Comparison of ENCODE assay signal across 28 cellular contexts in the genomic region with DNA sequence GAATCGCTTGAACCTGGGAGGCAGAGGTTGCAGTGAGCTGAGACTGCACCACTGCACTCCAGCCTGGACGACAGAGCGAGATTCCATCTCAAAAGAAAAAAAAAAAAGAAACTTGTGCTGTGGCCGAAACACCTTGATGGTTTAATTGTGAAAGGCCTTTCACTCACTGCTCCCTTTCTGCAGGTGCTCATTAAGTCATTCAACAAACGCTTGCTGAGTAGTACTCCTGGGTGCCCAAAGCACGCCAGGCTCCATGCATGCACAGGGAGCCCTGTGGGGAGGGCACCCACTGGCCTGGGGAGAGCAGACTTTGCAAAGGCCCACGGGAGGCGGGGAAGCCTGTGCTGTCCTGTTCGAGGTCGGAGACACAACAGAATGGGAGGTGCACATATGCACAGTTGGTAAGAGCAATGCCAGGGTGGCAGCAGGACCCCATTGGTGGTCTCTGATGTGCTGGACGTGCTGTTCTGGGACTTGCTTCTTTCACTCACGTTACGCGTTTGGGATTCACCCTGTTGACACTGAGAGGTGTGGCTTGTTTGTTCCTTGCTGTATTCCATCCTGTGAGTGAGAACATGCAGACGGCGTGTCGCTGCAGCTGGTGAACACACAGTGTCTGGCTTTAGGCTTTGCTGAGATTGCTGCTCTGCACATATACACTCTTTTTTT. TPM values are rescaled to one million over a fixed set of nuclear protein-coding genes. Genes with fewer than 3 reads are reported as not detected.
DNase-seq lines count a peak whose midpoint lies in the region; TF ChIP-seq lines count a peak whose summit lies in the region.
"Had no signal": no experiment of that assay in that cellular context is flagged by ENCODE, and none has a peak within 500 bp of the region (broad histone marks: within the 10 kb centered on the region; RNA-seq: fewer than 3 reads in every experiment).

No MANE protein-coding gene starts in this region.

- H3K79me2 ChIP-seq in osteoblast (ENCODE audit: insufficient read depth, low read length) = no peaks in the 10 kb centered on the region

- no peak overlapping the region for H2AFZ ChIP-seq in osteoblast (ENCODE audit: low read length)

- H3K4me2 ChIP-seq in osteoblast (ENCODE audit: insufficient read depth, low read length) = no peak overlapping the region

- no peak overlapping the region for H3K4me3 ChIP-seq in SJCRH30
- H3K4me3 ChIP-seq in osteoblast (ENCODE audit: insufficient read depth, low read length) = no peak overlapping the region
- H3K4me3 ChIP-seq: cardiac muscle cell, coronary artery, heart left ventricle, psoas muscle, thoracic aorta, vagina had no signal

- H3K36me3 Mint-ChIP-seq in progenitor cell of endocrine pancreas (ENCODE audit: insufficient read depth) (no peaks in the 10 kb centered on the region), endothelial cell (ENCODE audit: low read depth, unreplicated experiment) (no peaks in the 10 kb centered on the region)
- H3K36me3 Mint-ChIP-seq: activated naive CD4-positive, alpha-beta T cell treated with anti-CD3 and anti-CD28 coated beads, Interleukin-2, amount 50 U/mL, for 72 hours; CD4-positive, alpha-beta memory T cell had no signal

- H3K36me3 ChIP-seq in SJCRH30 (no peaks in the 10 kb centered on the region), osteoblast (ENCODE audit: insufficient read depth, low read length) (no peaks in the 10 kb centered on the region)
- H3K36me3 ChIP-seq: cardiac muscle cell, heart left ventricle, thoracic aorta, vagina had no signal

- H3K27me3 ChIP-seq in SJCRH30 (no peaks in the 10 kb centered on the region), osteoblast (ENCODE audit: insufficient read depth, low read length) (peaks cover 33% of the 10 kb centered on the region)
- H3K27me3 ChIP-seq: vagina had no signal

- TF ChIP-seq CTCF in osteoblast (IDR thresholded peaks at IDR 0.05; ENCODE audit: extremely low read depth, low read depth, low read length) (no peak), progenitor cell of endocrine pancreas (IDR thresholded peaks at IDR 0.05; ENCODE audit: unreplicated experiment) (no peak), endothelial cell (IDR thresholded peaks at IDR 0.05; ENCODE audit: unreplicated experiment) (no peak)

- peak in 2 of 3 experiments; percentile 17 to 57 for DNase-seq in NCI-H1417 (lab: John Stamatoyannopoulos, UW)
- no peak for DNase-seq in NCI-H1417 treated with DMSO at 0.1 percent for 48 hours (lab: John Stamatoyannopoulos, UW)
- peak; percentile 50 for DNase-seq in NCI-H1092 treated with DMSO at 0.1 percent for 48 hours (lab: John Stamatoyannopoulos, UW)
- DNase-seq in SJCRH30 = peak; percentile 81 to 86
- DNase-seq in osteoblast (ENCODE audit: insufficient read length, low spot score, missing footprints) = peak; percentile 86
- no peak for DNase-seq in progenitor cell of endocrine pancreas (ENCODE audit: low spot score, unreplicated experiment)
- DNase-seq in middle frontal gyrus (ENCODE audit: extremely low spot score, low spot score) = no peak
- DNase-seq in endothelial cell (ENCODE audit: low spot score) = no peak
- DNase-seq: activated CD8-positive, alpha-beta T cell treated with anti-CD3 and anti-CD28 coated beads for 36 hours; AML-193; CD4-positive, alpha-beta memory T cell; effector memory CD8-positive, alpha-beta T cell; foreskin fibroblast; heart left ventricle; kidney glomerular epithelial cell; NCI-H526 treated with DMSO at 0.1 percent for 48 hours; psoas muscle; stimulated activated naive CD8-positive, alpha-beta T cell treated with anti-CD3 and anti-CD28 coated beads, Interleukin-15, Interleukin-2, amounts not matched to agents 100 U/mL and 50 U/mL, for 24 hours had no signal

- H3K27ac Mint-ChIP-seq in progenitor cell of endocrine pancreas (no peak overlapping the region), endothelial cell (ENCODE audit: unreplicated experiment) (no peak overlapping the region)
- H3K27ac Mint-ChIP-seq: activated CD8-positive, alpha-beta T cell treated with anti-CD3 and anti-CD28 coated beads for 36 hours; activated naive CD4-positive, alpha-beta T cell treated with anti-CD3 and anti-CD28 coated beads, Interleukin-2, amount 50 U/mL, for 72 hours; CD4-positive, alpha-beta memory T cell; effector memory CD8-positive, alpha-beta T cell had no signal

- H3K4me3 Mint-ChIP-seq in progenitor cell of endocrine pancreas (ENCODE audit: low read depth) = no peak overlapping the region
- H3K4me3 Mint-ChIP-seq in endothelial cell (ENCODE audit: unreplicated experiment) = no peak overlapping the region
- H3K4me3 Mint-ChIP-seq: activated CD8-positive, alpha-beta T cell treated with anti-CD3 and anti-CD28 coated beads for 36 hours; effector memory CD8-positive, alpha-beta T cell; neural crest cell had no signal

- H3K9me3 Mint-ChIP-seq in progenitor cell of endocrine pancreas (ENCODE audit: low read depth) = no peaks in the 10 kb centered on the region
- no peaks in the 10 kb centered on the region for H3K9me3 Mint-ChIP-seq in endothelial cell (ENCODE audit: unreplicated experiment)
- H3K9me3 Mint-ChIP-seq: activated CD8-positive, alpha-beta T cell treated with anti-CD3 and anti-CD28 coated beads for 36 hours; activated naive CD4-positive, alpha-beta T cell treated with anti-CD3 and anti-CD28 coated beads, Interleukin-2, amount 50 U/mL, for 72 hours; CD4-positive, alpha-beta memory T cell; effector memory CD8-positive, alpha-beta T cell; neural crest cell had no signal

- H3K4me1 ChIP-seq in SJCRH30 = peaks cover 57% of the 10 kb centered on the region
- H3K4me1 ChIP-seq in osteoblast (ENCODE audit: insufficient read depth, low read length) = no peaks in the 10 kb centered on the region

- H4K20me1 ChIP-seq in osteoblast (ENCODE audit: insufficient read depth, low read length) = no peaks in the 10 kb centered on the region

- H3K27me3 Mint-ChIP-seq in progenitor cell of endocrine pancreas = peaks cover 41% of the 10 kb centered on the region
- H3K27me3 Mint-ChIP-seq in endothelial cell (ENCODE audit: unreplicated experiment) = no peaks in the 10 kb centered on the region

- H3K4me1 Mint-ChIP-seq in progenitor cell of endocrine pancreas (ENCODE audit: low read depth) (peaks cover 2% of the 10 kb centered on the region), endothelial cell (ENCODE audit: unreplicated experiment) (peaks cover 10% of the 10 kb centered on the region)
- H3K4me1 Mint-ChIP-seq: CD4-positive, alpha-beta memory T cell; neural crest cell had no signal

- peak overlapping the region; percentile 80 for H3K27ac ChIP-seq in SJCRH30
- no peak overlapping the region for H3K27ac ChIP-seq in osteoblast (ENCODE audit: low read depth, low read length)
- H3K27ac ChIP-seq: cardiac muscle cell, psoas muscle, thoracic aorta had no signal

- H3K9me3 ChIP-seq in SJCRH30 (replicated peaks) (no peaks in the 10 kb centered on the region), osteoblast (ENCODE audit: low read depth, low read length) (no peaks in the 10 kb centered on the region)
- H3K9me3 ChIP-seq: heart left ventricle, psoas muscle, thoracic aorta, vagina had no signal

RNA-seq across cellular contexts. Expression of a gene that starts 3.0 kb away (rescaled TPM):
- total RNA-seq in SJCRH30 (2014; rRNA removed; shearing (Covaris generic)) = 1.9 and 2.0 TPM in 2 replicates
- total RNA-seq in osteoblast (not detected in 2 replicates), progenitor cell of endocrine pancreas (0.19 and 0.51 TPM in 2 replicates), endothelial cell (ENCODE audit: unreplicated experiment) (55.6 TPM)
- total RNA-seq: activated CD8-positive, alpha-beta T cell treated with anti-CD3 and anti-CD28 coated beads for 36 hours; cardiac muscle cell; CD4-positive, alpha-beta memory T cell; LHCN-M2; lung microvascular endothelial cell; neural crest cell; T-helper 2 cell treated with Interferon-gamma antibody and Interleukin-4, amounts not matched to agents 100 ng/mL and 5 ng/mL, for 36 hours had no signal

RNA-seq across cellular contexts. Expression of a gene that starts 10.9 kb away (rescaled TPM):
- 0.51 and 0.91 TPM in 2 replicates for total RNA-seq in SJCRH30 (2014; rRNA removed; shearing (Covaris generic))
- total RNA-seq in osteoblast (10.0 and 10.1 TPM in 2 replicates), progenitor cell of endocrine pancreas (62.0 and 73.2 TPM in 2 replicates), endothelial cell (ENCODE audit: unreplicated experiment) (116 TPM)

RNA-seq across cellular contexts. Expression of a gene that starts 13.5 kb away (rescaled TPM):
- total RNA-seq in SJCRH30 (2014; rRNA removed; shearing (Covaris generic)) = 69.7 and 71.0 TPM in 2 replicates
- total RNA-seq in osteoblast (0.88 and 1.1 TPM in 2 replicates), progenitor cell of endocrine pancreas (15.1 and 15.3 TPM in 2 replicates), endothelial cell (ENCODE audit: unreplicated experiment) (1.0 TPM)

RNA-seq across cellular contexts. Expression of a gene that starts 20.4 kb away (rescaled TPM):
- total RNA-seq in SJCRH30 (2014; rRNA removed; shearing (Covaris generic)) = 12.6 and 13.8 TPM in 2 replicates
- 35.9 and 36.9 TPM in 2 replicates for total RNA-seq in osteoblast
- total RNA-seq in progenitor cell of endocrine pancreas = 0.57 and 1.5 TPM in 2 replicates
- total RNA-seq in endothelial cell (ENCODE audit: unreplicated experiment) = 3.2 TPM

RNA-seq across cellular contexts. Expression of a gene that starts 25.0 kb away (rescaled TPM):
- total RNA-seq in SJCRH30 (2014; rRNA removed; shearing (Covaris generic)) = not detected in 2 replicates
- total RNA-seq in osteoblast (not detected in 2 replicates), progenitor cell of endocrine pancreas (not detected in 2 replicates), endothelial cell (ENCODE audit: unreplicated experiment) (not detected)
- total RNA-seq: cardiac muscle cell, H1, LHCN-M2, lung microvascular endothelial cell, neural crest cell, thoracic aorta, vagina had no signal

Comparison
In these comparisons a context has a peak if more than half of its experiments do, and no peak if none do; other contexts are left out.
1. DNase-seq: peak in NCI-H1417 (2 of 3), NCI-H1092 treated with DMSO at 0.1 percent for 48 hours (single experiment), SJCRH30 (2 of 2) and osteoblast (single experiment); none in NCI-H1417 treated with DMSO at 0.1 percent for 48 hours (single experiment), progenitor cell of endocrine pancreas (single experiment), middle frontal gyrus (single experiment) and endothelial cell (single experiment).
2. RNA of a gene that starts 3.0 kb away (total RNA-seq): 55.6 TPM in endothelial cell (single experiment); 1.9 to 2.0 TPM in SJCRH30, 0.19 to 0.51 TPM in progenitor cell of endocrine pancreas and not detected in osteoblast; every median in the first group is over 10 times any median in the second.